ENCODE assay signal across 8 cellular contexts in genomic region chr10:27998178-27998953, GRCh38. TPM values are rescaled to one million over a fixed set of nuclear protein-coding genes. Genes with fewer than 3 reads are reported as not detected.
DNase-seq lines count a peak whose midpoint lies in the region; ATAC-seq and TF ChIP-seq lines count a peak whose summit lies in the region.

No MANE protein-coding gene starts in this region.

- peak overlapping the region; percentile 77 for H3K4me2 ChIP-seq in osteoblast (ENCODE audit: insufficient read depth, low read length)

- TF ChIP-seq CTCF in cardiac muscle cell (IDR thresholded peaks at IDR 0.05; ENCODE audit: low read depth, low read length): no peak
- no peak for TF ChIP-seq CTCF in osteoblast (IDR thresholded peaks at IDR 0.05; ENCODE audit: extremely low read depth, low read depth, low read length)

- no peaks in the 10 kb centered on the region for H3K9me3 Mint-ChIP-seq in activated T-helper 17 cell treated with anti-CD3 and anti-CD28 coated beads, Interleukin-2, amount 50 U/mL, for 72 hours

- H4K20me1 ChIP-seq in osteoblast (ENCODE audit: insufficient read depth, low read length): no peaks in the 10 kb centered on the region

- peaks cover 7% of the 10 kb centered on the region for H3K4me1 Mint-ChIP-seq in activated T-helper 17 cell treated with anti-CD3 and anti-CD28 coated beads, Interleukin-2, amount 50 U/mL, for 72 hours

- DNase-seq in CMK (ENCODE audit: low read depth): peak; percentile 0
- no peak for DNase-seq in Jurkat, Clone E6-1 (ENCODE audit: low read depth, low spot score)
- peak; percentile 16 to 64 for DNase-seq in cardiac muscle cell (ENCODE audit: low read depth in 1 of 2, low spot score in 1 of 2)
- DNase-seq in osteoblast (ENCODE audit: insufficient read length, low spot score, missing footprints): peak; percentile 72
- no peak for DNase-seq in DMS79 (lab: John Stamatoyannopoulos, UW)
- no peak for DNase-seq in GDM1 (lab: John Stamatoyannopoulos, UW)

- H2AFZ ChIP-seq in osteoblast (ENCODE audit: low read length): peak overlapping the region; percentile 94

- H3K4me3 ChIP-seq in Jurkat, Clone E6-1 (ENCODE audit: low read length): peak overlapping the region; percentile 44
- H3K4me3 ChIP-seq in cardiac muscle cell (peak overlapping the region; percentile 76), osteoblast (ENCODE audit: insufficient read depth, low read length) (peak overlapping the region; percentile 78)

- peaks cover 34% of the 10 kb centered on the region for H3K27me3 Mint-ChIP-seq in activated T-helper 17 cell treated with anti-CD3 and anti-CD28 coated beads, Interleukin-2, amount 50 U/mL, for 72 hours

- H3K79me2 ChIP-seq in osteoblast (ENCODE audit: insufficient read depth, low read length): no peaks in the 10 kb centered on the region

- H3K27ac Mint-ChIP-seq in activated T-helper 17 cell treated with anti-CD3 and anti-CD28 coated beads, Interleukin-2, amount 50 U/mL, for 72 hours: peak overlapping the region; percentile 58

- H3K36me3 ChIP-seq in cardiac muscle cell: no peaks in the 10 kb centered on the region
- no peaks in the 10 kb centered on the region for H3K36me3 ChIP-seq in osteoblast (ENCODE audit: insufficient read depth, low read length)

- H3K9me3 ChIP-seq in cardiac muscle cell (ENCODE audit: low read depth): no peaks in the 10 kb centered on the region
- H3K9me3 ChIP-seq in osteoblast (ENCODE audit: low read depth, low read length): no peaks in the 10 kb centered on the region

- peak; percentile 72 for ATAC-seq in activated T-helper 17 cell treated with anti-CD3 and anti-CD28 coated beads, Interleukin-2, amount 50 U/mL, for 72 hours (replicated peaks)
- no peak for ATAC-seq in HG03439 (IDR thresholded peaks at IDR 0.05; ENCODE audit: unreplicated experiment)

- H3K4me1 ChIP-seq in cardiac muscle cell (ENCODE audit: low read depth): peaks cover 4% of the 10 kb centered on the region
- H3K4me1 ChIP-seq in osteoblast (ENCODE audit: insufficient read depth, low read length): no peaks in the 10 kb centered on the region

- no peaks in the 10 kb centered on the region for H3K36me3 Mint-ChIP-seq in activated T-helper 17 cell treated with anti-CD3 and anti-CD28 coated beads, Interleukin-2, amount 50 U/mL, for 72 hours (ENCODE audit: low read depth)

- H3K27ac ChIP-seq in cardiac muscle cell (no peak overlapping the region), osteoblast (ENCODE audit: low read depth, low read length) (no peak overlapping the region)

- peak overlapping the region; percentile 89 for H3K4me3 Mint-ChIP-seq in activated T-helper 17 cell treated with anti-CD3 and anti-CD28 coated beads, Interleukin-2, amount 50 U/mL, for 72 hours

- peaks cover 8% of the 10 kb centered on the region for H3K27me3 ChIP-seq in cardiac muscle cell
- H3K27me3 ChIP-seq in osteoblast (ENCODE audit: insufficient read depth, low read length): peaks cover 18% of the 10 kb centered on the region

RNA-seq across cellular contexts. Expression of gene ODAD2, which starts 0.5 kb away (rescaled TPM):
- polyA plus RNA-seq in Jurkat, Clone E6-1 (2012; ENCODE audit: insufficient read depth, insufficient read length): 4.1 TPM
- under 1 TPM in 1 of 2 donors, not detected in 1; 0.08 TPM for total RNA-seq in activated T-helper 17 cell treated with anti-CD3 and anti-CD28 coated beads, Interleukin-2, amount 50 U/mL, for 72 hours
- 0.63 and 0.70 TPM in 2 replicates for total RNA-seq in cardiac muscle cell
- 0.68 and 1.7 TPM in 2 replicates for polyA plus RNA-seq in cardiac muscle cell
- total RNA-seq in osteoblast: 0.59 and 0.72 TPM in 2 replicates

Comparison
In these comparisons a context has a peak if more than half of its experiments do, and no peak if none do; other contexts are left out.
1. DNase-seq: peak in CMK (single experiment), cardiac muscle cell (2 of 2) and osteoblast (single experiment); none in Jurkat, Clone E6-1 (single experiment), DMS79 (single experiment) and GDM1 (single experiment).
2. Peak in every context shown above with its lines, with median percentiles within 50 percentile points of each other: H3K4me3 ChIP-seq.